In the genomic region with DNA sequence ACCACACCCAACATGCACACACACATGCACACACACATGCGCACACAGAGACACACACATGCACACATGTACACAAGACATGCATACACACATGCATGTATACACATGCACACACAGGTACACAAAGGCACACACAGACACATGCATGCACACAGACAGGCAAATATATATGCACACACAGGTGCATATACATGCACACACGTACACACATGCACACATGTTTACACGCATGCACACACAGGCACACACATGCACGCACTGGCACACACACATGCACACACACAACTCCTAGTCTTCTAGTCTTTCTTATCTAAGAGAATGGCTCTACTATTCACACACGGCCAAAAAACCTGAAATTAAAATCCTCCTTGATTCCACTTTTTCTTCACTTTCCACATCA, we compare ENCODE assay signal across 35 cellular contexts.
"Had no signal": no experiment of that assay in that cellular context is flagged by ENCODE, and none has a peak within 500 bp of the region (broad histone marks: within the 10 kb centered on the region; RNA-seq: fewer than 3 reads in every experiment).

No MANE protein-coding gene starts in this region.

- H3K9me3 ChIP-seq: adrenal gland, breast epithelium, colonic mucosa, esophagus squamous epithelium, gastroesophageal sphincter had no signal

- H3K36me3 Mint-ChIP-seq: activated CD4-positive, alpha-beta memory T cell treated with anti-CD3 and anti-CD28 coated beads for 36 hours; activated CD8-positive, alpha-beta memory T cell treated with anti-CD3 and anti-CD28 coated beads, Interleukin-2, amount 10 ng/mL, durations not matched to agents 7 days and 5 days; activated naive CD4-positive, alpha-beta T cell treated with anti-CD3 and anti-CD28 coated beads, Interleukin-2, amount 50 U/mL, for 24 hours; activated naive CD8-positive, alpha-beta T cell treated with anti-CD3 and anti-CD28 coated beads for 36 hours; brain had no signal

- H3K4me3 ChIP-seq: adrenal gland, breast epithelium, cardiac muscle cell, colonic mucosa, esophagus squamous epithelium, gastroesophageal sphincter, heart right ventricle had no signal

- H3K9me3 Mint-ChIP-seq: activated CD4-positive, alpha-beta memory T cell treated with anti-CD3 and anti-CD28 coated beads for 36 hours; activated naive CD4-positive, alpha-beta T cell treated with anti-CD3 and anti-CD28 coated beads for 36 hours; activated naive CD4-positive, alpha-beta T cell treated with anti-CD3 and anti-CD28 coated beads, Interleukin-2, amount 50 U/mL, for 24 hours; activated naive CD8-positive, alpha-beta T cell treated with anti-CD3 and anti-CD28 coated beads for 36 hours; brain had no signal

- H3K27me3 Mint-ChIP-seq: activated CD4-positive, alpha-beta memory T cell treated with anti-CD3 and anti-CD28 coated beads for 36 hours; activated CD4-positive, alpha-beta T cell treated with anti-CD3 and anti-CD28 coated beads for 36 hours; activated CD4-positive, alpha-beta T cell treated with anti-CD3 and anti-CD28 coated beads, Interleukin-2, amount 10 ng/mL, durations not matched to agents 24 days and 14 days; activated CD8-positive, alpha-beta memory T cell treated with anti-CD3 and anti-CD28 coated beads, Interleukin-2, amount 10 ng/mL, durations not matched to agents 7 days and 5 days; activated naive CD4-positive, alpha-beta T cell treated with anti-CD3 and anti-CD28 coated beads, Interleukin-2, amount 50 U/mL, for 24 hours; activated naive CD8-positive, alpha-beta T cell treated with anti-CD3 and anti-CD28 coated beads, Interleukin-2, amount 50 U/mL, for 24 hours; brain had no signal

- H3K4me1 Mint-ChIP-seq: activated CD4-positive, alpha-beta T cell treated with anti-CD3 and anti-CD28 coated beads for 36 hours; activated CD4-positive, alpha-beta T cell treated with anti-CD3 and anti-CD28 coated beads, Interleukin-2, amount 10 ng/mL, durations not matched to agents 24 days and 14 days; activated CD8-positive, alpha-beta memory T cell treated with anti-CD3 and anti-CD28 coated beads, Interleukin-2, amount 10 ng/mL, durations not matched to agents 7 days and 5 days; activated naive CD4-positive, alpha-beta T cell treated with anti-CD3 and anti-CD28 coated beads, Interleukin-2, amount 50 U/mL, for 24 hours; activated naive CD8-positive, alpha-beta T cell treated with anti-CD3 and anti-CD28 coated beads for 36 hours; activated naive CD8-positive, alpha-beta T cell treated with anti-CD3 and anti-CD28 coated beads, Interleukin-2, amount 50 U/mL, for 24 hours had no signal

- H3K27ac Mint-ChIP-seq: activated CD4-positive, alpha-beta memory T cell treated with anti-CD3 and anti-CD28 coated beads for 36 hours; activated CD4-positive, alpha-beta T cell treated with anti-CD3 and anti-CD28 coated beads for 36 hours; activated CD4-positive, alpha-beta T cell treated with anti-CD3 and anti-CD28 coated beads, Interleukin-2, amount 10 ng/mL, durations not matched to agents 24 days and 14 days; activated CD8-positive, alpha-beta memory T cell treated with anti-CD3 and anti-CD28 coated beads, Interleukin-2, amount 10 ng/mL, durations not matched to agents 7 days and 5 days; activated CD8-positive, alpha-beta T cell treated with anti-CD3 and anti-CD28 coated beads, Interleukin-2, amount 10 ng/mL, durations not matched to agents 7 days and 5 days; activated naive CD4-positive, alpha-beta T cell treated with anti-CD3 and anti-CD28 coated beads for 36 hours; activated naive CD4-positive, alpha-beta T cell treated with anti-CD3 and anti-CD28 coated beads, Interleukin-2, amount 50 U/mL, for 24 hours; activated naive CD8-positive, alpha-beta T cell treated with anti-CD3 and anti-CD28 coated beads for 36 hours; activated naive CD8-positive, alpha-beta T cell treated with anti-CD3 and anti-CD28 coated beads, Interleukin-2, amount 50 U/mL, for 24 hours; activated T-helper 1 cell treated with anti-CD3 and anti-CD28 coated beads, Interleukin-12 subunit alpha, Interleukin-12 subunit beta, Interleukin-2, Interleukin-4 antibody, amounts not matched to agents 30 ng/mL and 10 ng/mL and 1 ng/mL, durations not matched to agents 14 hours and 24 hours and 36 hours; activated T-helper 2 cell treated with anti-CD3 and anti-CD28 coated beads, Interferon-gamma antibody, Interleukin-2, Interleukin-4, amounts not matched to agents 10 μg/mL and 5 μg/mL and 100 μg/mL, durations not matched to agents 14 hours and 24 hours and 36 hours; brain had no signal

- H3K27ac ChIP-seq: adrenal gland, breast epithelium, cardiac muscle cell, colonic mucosa, epithelial cell of prostate, esophagus squamous epithelium, gastroesophageal sphincter, heart right ventricle had no signal

- FAIRE-seq: endometrium, endothelial cell of umbilical vein had no signal

- H3K36me3 ChIP-seq: adrenal gland, breast epithelium, cardiac muscle cell, colonic mucosa, esophagus squamous epithelium, gastroesophageal sphincter, heart right ventricle had no signal

- H3K4me3 Mint-ChIP-seq: activated CD4-positive, alpha-beta memory T cell treated with anti-CD3 and anti-CD28 coated beads for 36 hours; activated CD4-positive, alpha-beta T cell treated with anti-CD3 and anti-CD28 coated beads for 36 hours; activated CD4-positive, alpha-beta T cell treated with anti-CD3 and anti-CD28 coated beads, Interleukin-2, amount 10 ng/mL, durations not matched to agents 24 days and 14 days; activated CD8-positive, alpha-beta memory T cell treated with anti-CD3 and anti-CD28 coated beads, Interleukin-2, amount 10 ng/mL, durations not matched to agents 7 days and 5 days; activated CD8-positive, alpha-beta T cell treated with anti-CD3 and anti-CD28 coated beads, Interleukin-2, amount 10 ng/mL, durations not matched to agents 7 days and 5 days; activated naive CD4-positive, alpha-beta T cell treated with anti-CD3 and anti-CD28 coated beads for 36 hours; activated naive CD4-positive, alpha-beta T cell treated with anti-CD3 and anti-CD28 coated beads, Interleukin-2, amount 50 U/mL, for 24 hours; activated naive CD8-positive, alpha-beta T cell treated with anti-CD3 and anti-CD28 coated beads for 36 hours; activated naive CD8-positive, alpha-beta T cell treated with anti-CD3 and anti-CD28 coated beads, Interleukin-2, amount 50 U/mL, for 24 hours; activated T-helper 1 cell treated with anti-CD3 and anti-CD28 coated beads, Interleukin-12 subunit alpha, Interleukin-12 subunit beta, Interleukin-2, Interleukin-4 antibody, amounts not matched to agents 30 ng/mL and 10 ng/mL and 1 ng/mL, durations not matched to agents 14 hours and 24 hours and 36 hours; brain had no signal

- DNase-seq: activated CD4-positive, alpha-beta memory T cell treated with anti-CD3 and anti-CD28 coated beads for 36 hours; activated CD4-positive, alpha-beta T cell treated with anti-CD3 and anti-CD28 coated beads for 36 hours; activated CD4-positive, alpha-beta T cell treated with anti-CD3 and anti-CD28 coated beads, Interleukin-2, amount 10 ng/mL, durations not matched to agents 24 days and 14 days; activated CD4-positive, CD25-positive, alpha-beta regulatory T cell; activated CD4-positive, CD25-positive, alpha-beta regulatory T cell treated with anti-CD3 and anti-CD28 coated beads, Interleukin-2, amount 50 U/mL, for 72 hours; activated CD8-positive, alpha-beta memory T cell treated with anti-CD3 and anti-CD28 coated beads, Interleukin-2, amount 10 ng/mL, durations not matched to agents 7 days and 5 days; activated CD8-positive, alpha-beta memory T cell treated with anti-CD3 and anti-CD28 coated beads, Interleukin-2, amount 50 U/mL, for 4 hours; activated CD8-positive, alpha-beta T cell treated with anti-CD3 and anti-CD28 coated beads, Interleukin-2, amount 10 ng/mL, durations not matched to agents 7 days and 5 days; activated effector memory CD4-positive, alpha-beta T cell treated with anti-CD3 and anti-CD28 coated beads, Interleukin-2, amount 50 U/mL, for 16 hours; activated naive CD4-positive, alpha-beta T cell treated with anti-CD3 and anti-CD28 coated beads for 36 hours; activated naive CD8-positive, alpha-beta T cell treated with anti-CD3 and anti-CD28 coated beads for 36 hours; activated naive CD8-positive, alpha-beta T cell treated with anti-CD3 and anti-CD28 coated beads, Interleukin-2, amount 50 U/mL, for 24 hours; activated T-cell treated with anti-CD3 and anti-CD28 coated beads, Interleukin-2, amount 50 U/mL, for 1 hour; activated T-cell treated with anti-CD3 and anti-CD28 coated beads, Interleukin-2, amount 50 U/mL, for 48 hours; adrenal gland; amygdala; aorta; central memory CD4-positive, alpha-beta T cell; cerebellar nuclear complex; colonic mucosa; effector CD8-positive, alpha-beta T cell; esophagus squamous epithelium; foreskin melanocyte; heart right ventricle; T-helper 2 cell had no signal

- H3K27me3 ChIP-seq: adrenal gland, breast epithelium, cardiac muscle cell, colonic mucosa, esophagus squamous epithelium, gastroesophageal sphincter, heart right ventricle had no signal

- H3K4me1 ChIP-seq: adrenal gland, breast epithelium, colonic mucosa, esophagus squamous epithelium, gastroesophageal sphincter had no signal

- ATAC-seq: activated CD4-positive, alpha-beta T cell treated with anti-CD3 and anti-CD28 coated beads for 36 hours; activated CD8-positive, alpha-beta memory T cell treated with anti-CD3 and anti-CD28 coated beads, Interleukin-2, amount 10 ng/mL, durations not matched to agents 7 days and 5 days; activated CD8-positive, alpha-beta T cell treated with anti-CD3 and anti-CD28 coated beads, Interleukin-2, amount 10 ng/mL, durations not matched to agents 7 days and 5 days; activated naive CD8-positive, alpha-beta T cell treated with anti-CD3 and anti-CD28 coated beads, Interleukin-2, amount 50 U/mL, for 24 hours; gastroesophageal sphincter; heart right ventricle had no signal
